ENCODE assay signal across 12 cellular contexts in the genomic region with DNA sequence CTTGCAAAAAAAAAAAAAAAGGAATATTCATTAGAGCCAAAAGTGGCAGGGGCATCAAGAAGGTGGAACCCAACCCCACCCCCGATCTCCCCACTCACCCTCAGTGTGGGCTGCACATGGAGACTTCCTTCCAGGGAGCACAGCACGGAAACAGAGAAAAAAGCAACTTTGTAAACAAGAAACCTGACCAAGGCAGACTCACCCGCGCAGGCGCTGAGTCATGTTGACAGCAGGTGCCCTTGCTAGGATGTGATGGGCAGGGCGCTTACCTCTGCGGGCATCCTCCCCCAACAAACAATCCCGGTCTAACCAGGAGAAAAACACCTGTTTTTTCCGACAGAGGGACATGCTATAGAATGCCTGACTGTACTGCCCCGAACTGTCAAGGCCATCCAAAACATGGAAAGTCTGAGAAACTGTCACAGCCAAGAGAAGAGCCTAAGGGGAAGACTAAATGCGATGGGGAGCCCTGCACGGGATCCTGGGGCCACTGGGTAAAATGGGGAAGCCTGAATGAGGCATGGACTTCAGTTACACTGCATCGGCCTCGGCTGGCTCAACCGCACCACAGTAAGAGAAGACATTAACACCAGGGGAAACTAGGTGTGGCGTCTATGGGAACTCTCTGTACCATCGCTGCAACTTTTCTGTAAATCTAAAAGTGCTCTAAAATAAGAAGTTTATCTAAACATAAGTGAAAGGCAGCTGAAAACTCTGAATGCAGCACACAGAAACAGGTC.
DNase-seq lines count a peak whose midpoint lies in the region; ATAC-seq, FAIRE-seq and TF ChIP-seq lines count a peak whose summit lies in the region.
"Had no signal": no experiment of that assay in that cellular context is flagged by ENCODE, and none has a peak within 500 bp of the region (broad histone marks: within the 10 kb centered on the region; RNA-seq: fewer than 3 reads in every experiment).

No MANE protein-coding gene starts in this region.

- no peaks in the 10 kb centered on the region for H3K79me2 ChIP-seq in endothelial cell of umbilical vein (ENCODE audit: control insufficient read depth, insufficient read depth, low read length)

- peaks cover 17 to 21% of the 10 kb centered on the region in 2 experiments for H3K27me3 ChIP-seq in endothelial cell of umbilical vein (ENCODE audit: control insufficient read depth in 2 of 2, insufficient read depth in 2 of 2, low read length in 2 of 2)

- H3K27ac ChIP-seq in endothelial cell of umbilical vein (ENCODE audit: insufficient read depth, low read depth, low read length), result no peak overlapping the region
- H3K27ac ChIP-seq: heart left ventricle, tibial artery had no signal

- H3K4me3 ChIP-seq in endothelial cell of umbilical vein (replicated peaks in 1 of 3; ENCODE audit: insufficient read depth in 1 of 3, low read depth in 1 of 3, low read length in 3 of 3), result no peak overlapping the region
- H3K4me3 ChIP-seq: heart left ventricle, tibial artery had no signal

- H3K9ac ChIP-seq in endothelial cell of umbilical vein (replicated peaks; ENCODE audit: extremely low read depth, insufficient read depth, low read length), result no peak overlapping the region

- TF ChIP-seq CTCF in endothelial cell of umbilical vein (IDR thresholded peaks at IDR 0.05; ENCODE audit: extremely low read depth in 1 of 2, insufficient read depth in 1 of 2, low read depth in 1 of 2, low read length in 2 of 2), result no peak

- no peak for TF ChIP-seq POLR2A in endothelial cell of umbilical vein (IDR thresholded peaks at IDR 0.05; ENCODE audit: low read depth, low read length)

- intact Hi-C loops in endothelial cell of umbilical vein (cut with micrococcal nuclease), result no loop called here
- intact Hi-C loops in sciatic nerve (cut with DNase I), result no loop called here

- no peaks in the 10 kb centered on the region for H3K9me1 ChIP-seq in endothelial cell of umbilical vein (replicated peaks; ENCODE audit: control insufficient read depth, extremely low read depth, insufficient read depth, low read length)

- no peaks in the 10 kb centered on the region for H4K20me1 ChIP-seq in endothelial cell of umbilical vein (replicated peaks; ENCODE audit: control insufficient read depth, extremely low read depth, insufficient read depth, low read length)

- peaks cover 27% of the 10 kb centered on the region for H3K4me1 ChIP-seq in endothelial cell of umbilical vein (ENCODE audit: control insufficient read depth, extremely low read depth, insufficient read depth, low read length)

- peak; percentile 72 for DNase-seq in COR-L47 (lab: John Stamatoyannopoulos, UW)
- DNase-seq in ELR (ENCODE audit: low read depth), result peak; percentile 40
- peak; percentile 35 for DNase-seq in NCI-H774 (lab: John Stamatoyannopoulos, UW)
- DNase-seq in endothelial cell of umbilical vein (ENCODE audit: low read depth, low spot score), result peak; percentile 23
- no peak for DNase-seq in SKM-1 treated with dmso at 0.1 percent for 144 hours (lab: John Stamatoyannopoulos, UW; ENCODE audit: unreplicated experiment)
- no peak for DNase-seq in sciatic nerve (ENCODE audit: low spot score)
- DNase-seq: DMS79 treated with DMSO at 0.1 percent for 48 hours had no signal

- no TSS peak for BruUV-seq in endothelial cell of umbilical vein (replicated peaks; lab: Mats Ljungman, UMichigan)

- FAIRE-seq in endothelial cell of umbilical vein (lab: Jason Lieb, UNC), result peak; percentile 46
- FAIRE-seq: GM18507 had no signal

- POLR2A ChIA-PET in endothelial cell of umbilical vein (lab: Charles Lee), result no interaction called here

- CTCF ChIA-PET in endothelial cell of umbilical vein (lab: Charles Lee), result no interaction called here

- no peaks in the 10 kb centered on the region for H3K36me3 ChIP-seq in endothelial cell of umbilical vein (ENCODE audit: control insufficient read depth in 2 of 2, extremely low read depth in 1 of 2, insufficient read depth in 2 of 2, low read length in 2 of 2)
- H3K36me3 ChIP-seq: heart left ventricle, tibial artery had no signal

- dilution Hi-C loops in endothelial cell of umbilical vein (cut with MboI; ENCODE audit: extremely low pct_ligation_motif_present, low sequenced_read_pairs), result no loop called here

- H3K9me3 ChIP-seq in endothelial cell of umbilical vein (replicated peaks; ENCODE audit: control insufficient read depth, insufficient read depth, low read length), result no peaks in the 10 kb centered on the region
- H3K9me3 ChIP-seq: tibial artery had no signal

- no peak overlapping the region for H3K4me2 ChIP-seq in endothelial cell of umbilical vein (ENCODE audit: insufficient read depth, low read length)

- H2AFZ ChIP-seq in endothelial cell of umbilical vein (ENCODE audit: low read depth, low read length), result no peak overlapping the region

- ATAC-seq in HG02763 (IDR thresholded peaks at IDR 0.05; ENCODE audit: unreplicated experiment), result no peak
- no peak for ATAC-seq in HG03342 (IDR thresholded peaks at IDR 0.05; ENCODE audit: unreplicated experiment)
- ATAC-seq in sciatic nerve, result no peak
- ATAC-seq: heart left ventricle had no signal

TF ChIP-seq in endothelial cell of umbilical vein, 7 proteins besides CTCF, POLR2A, EP300 and RAD21:
- TF ChIP-seq GATA2 (IDR thresholded peaks at IDR 0.05; ENCODE audit: insufficient read depth, insufficient read length, low read depth, low read length) (no peak), MYC (IDR thresholded peaks at IDR 0.05; ENCODE audit: low read depth, low read length) (no peak), POLR2AphosphoS5 (IDR thresholded peaks at IDR 0.05; ENCODE audit: insufficient read depth, low read depth, low read length) (no peak), FOS (IDR thresholded peaks at IDR 0.05; ENCODE audit: borderline replicate concordance, insufficient read depth, low read length) (no peak), JUN (IDR thresholded peaks at IDR 0.05; ENCODE audit: borderline replicate concordance, insufficient read depth, insufficient read length, low read depth) (no peak), EZH2 (IDR thresholded peaks at IDR 0.05; ENCODE audit: borderline replicate concordance, low read depth, low read length, severe bottlenecking) (no peak)
- TF ChIP-seq, protein P1, sequence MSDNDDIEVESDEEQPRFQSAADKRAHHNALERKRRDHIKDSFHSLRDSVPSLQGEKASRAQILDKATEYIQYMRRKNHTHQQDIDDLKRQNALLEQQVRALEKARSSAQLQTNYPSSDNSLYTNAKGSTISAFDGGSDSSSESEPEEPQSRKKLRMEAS (IDR thresholded peaks at IDR 0.05; ENCODE audit: insufficient read depth, insufficient read length), result no peak

Comparison
In these comparisons a context has a peak if more than half of its experiments do, and no peak if none do; other contexts are left out.
1. DNase-seq: peak in COR-L47 (single experiment), ELR (single experiment), NCI-H774 (single experiment) and endothelial cell of umbilical vein (single experiment); none in SKM-1 treated with dmso at 0.1 percent for 144 hours (single experiment) and sciatic nerve (single experiment).